ENCODE assay signal across 8 cellular contexts in the genomic region with DNA sequence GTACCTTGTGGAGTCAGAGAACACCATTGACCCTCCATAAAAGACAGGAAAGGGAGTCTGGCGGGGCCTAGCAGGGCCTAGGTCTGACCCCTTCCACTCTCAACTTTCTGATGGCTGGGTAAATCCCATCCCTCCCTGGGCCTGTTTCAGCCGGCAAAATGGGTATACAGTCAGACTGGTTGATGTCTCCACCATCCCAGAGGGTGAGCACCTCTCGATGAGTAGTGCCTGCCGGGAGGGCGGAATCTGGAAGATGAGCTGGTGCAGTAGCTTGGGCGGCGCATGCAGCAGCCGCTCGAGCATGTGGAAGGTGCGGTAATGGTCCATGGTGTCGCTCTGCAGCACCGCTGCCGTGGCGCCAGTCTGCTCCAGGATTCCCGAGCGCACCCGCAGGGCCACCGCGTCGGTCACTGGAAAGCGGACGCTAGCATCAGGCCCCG. TPM values are rescaled to one million over a fixed set of nuclear protein-coding genes. Genes with fewer than 3 reads are reported as not detected.
DNase-seq lines count a peak whose midpoint lies in the region; ATAC-seq, FAIRE-seq and TF ChIP-seq lines count a peak whose summit lies in the region.

No MANE protein-coding gene starts in this region.

- no peaks in the 10 kb centered on the region for H3K27me3 ChIP-seq in pancreas

- H3K36me3 ChIP-seq in SK-N-MC (ENCODE audit: insufficient read depth, low read length) (peaks cover 35% of the 10 kb centered on the region; the same call in 1 of the 2 replicates), pancreas (peaks cover 0 to 4% (median 0%) of the 10 kb centered on the region in 3 donors)

- peak overlapping the region; percentile 100 for H3K4me3 ChIP-seq in SK-N-MC
- H3K4me3 ChIP-seq in epithelial cell of proximal tubule (ENCODE audit: low read depth, low read length), result peak overlapping the region; percentile 94
- H3K4me3 ChIP-seq in pancreas, result peak overlapping the region; percentile 65 to 82 (median 66)

- 4 to 7% methylated on average over 23 of the region's 23 CpGs for WGBS in pancreas, 2 donors

- H3K4me1 ChIP-seq in pancreas, result peaks cover 7 to 31% (median 11%) of the 10 kb centered on the region in 3 donors

- H3K27ac ChIP-seq in SK-N-MC (no peak overlapping the region), pancreas (peak overlapping the region; percentile 63 to 93 (median 86))

- ATAC-seq in pancreas, result peak in 2 of 4 donors; percentile 0

- H3K9ac ChIP-seq in SK-N-MC (ENCODE audit: insufficient read length), result peak overlapping the region; percentile 84

- TF ChIP-seq CTCF in epithelial cell of proximal tubule (conservative IDR thresholded peaks at IDR 0.05; ENCODE audit: low read depth, low read length), result no peak
- TF ChIP-seq CTCF in pancreas (IDR thresholded peaks at IDR 0.05), result no peak

- DNase-seq in DMS 273 (lab: John Stamatoyannopoulos, UW; ENCODE audit: unreplicated experiment) (peak; percentile 79), DMS 273 treated with DMSO at 0.1 percent for 48 hours (lab: John Stamatoyannopoulos, UW) (no peak), SK-N-MC (ENCODE audit: low read depth, low spot score) (no peak), epithelial cell of proximal tubule (ENCODE audit: low read depth) (no peak), pancreas (no peak), NCI-H1105 (lab: John Stamatoyannopoulos, UW) (no peak), NCI-H2081 (lab: John Stamatoyannopoulos, UW) (no peak), NCI-H69 (lab: John Stamatoyannopoulos, UW) (no peak)

- no peak for FAIRE-seq in pancreas (lab: Jason Lieb, UNC)

- intact Hi-C loops in pancreas (cut with DNase I), result loop anchor here in 1 of 3 donors (5.0 kb wide), 2 partner anchors 100 to 175 kb away; partner anchors contain the start of gene KAT5

- no peaks in the 10 kb centered on the region for H3K9me3 ChIP-seq in SK-N-MC (ENCODE audit: low read depth, low read length)
- H3K9me3 ChIP-seq in pancreas, result no peaks in the 10 kb centered on the region

RNA-seq across cellular contexts. Expression of gene FIBP, which starts 0.5 kb away (rescaled TPM):
- 85.3 and 135 TPM in 2 replicates for total RNA-seq in epithelial cell of proximal tubule
- total RNA-seq in pancreas, result 10 to 100 TPM; 18.0 to 28.5 (median 22.7) TPM
- polyA plus RNA-seq in pancreas, result 10 to 100 TPM; 35.0 to 56.2 TPM

RNA-seq across cellular contexts. Expression of gene CCDC85B, which starts 2.7 kb away (rescaled TPM):
- total RNA-seq in epithelial cell of proximal tubule (76.5 and 94.2 TPM in 2 replicates), pancreas (10 to 100 TPM in 3 of 6 donors, 1 to 10 TPM in 3; 7.7 to 18.9 (median 10.1) TPM)
- 10 to 100 TPM; 13.8 to 22.4 TPM for polyA plus RNA-seq in pancreas

RNA-seq across cellular contexts. Expression of gene CTSW, which starts 8.1 kb away (rescaled TPM):
- total RNA-seq in epithelial cell of proximal tubule (0.51 and 1.2 TPM in 2 replicates), pancreas (under 1 TPM in 5 of 6 donors, not detected in 1; 0.14 to 0.72 (median 0.46) TPM)
- polyA plus RNA-seq in pancreas, result under 1 TPM; 0.31 to 0.65 TPM

RNA-seq across cellular contexts. Expression of gene FOSL1, which starts 12.4 kb away (rescaled TPM):
- total RNA-seq in epithelial cell of proximal tubule (143 and 172 TPM in 2 replicates), pancreas (1 to 10 TPM in 1 of 6 donors, under 1 TPM in 5; 0.19 to 1.2 (median 0.45) TPM)
- 1 to 10 TPM; 2.2 to 4.3 TPM for polyA plus RNA-seq in pancreas

RNA-seq across cellular contexts. Expression of gene EFEMP2, which starts 15.1 kb away (rescaled TPM):
- total RNA-seq in epithelial cell of proximal tubule, result 45.1 and 94.7 TPM in 2 replicates
- 10 to 100 TPM; 11.3 to 40.6 (median 14.9) TPM for total RNA-seq in pancreas
- 10 to 100 TPM; 38.3 to 51.0 TPM for polyA plus RNA-seq in pancreas
